20 cellular contexts compared by ENCODE assay signal in the genomic region with DNA sequence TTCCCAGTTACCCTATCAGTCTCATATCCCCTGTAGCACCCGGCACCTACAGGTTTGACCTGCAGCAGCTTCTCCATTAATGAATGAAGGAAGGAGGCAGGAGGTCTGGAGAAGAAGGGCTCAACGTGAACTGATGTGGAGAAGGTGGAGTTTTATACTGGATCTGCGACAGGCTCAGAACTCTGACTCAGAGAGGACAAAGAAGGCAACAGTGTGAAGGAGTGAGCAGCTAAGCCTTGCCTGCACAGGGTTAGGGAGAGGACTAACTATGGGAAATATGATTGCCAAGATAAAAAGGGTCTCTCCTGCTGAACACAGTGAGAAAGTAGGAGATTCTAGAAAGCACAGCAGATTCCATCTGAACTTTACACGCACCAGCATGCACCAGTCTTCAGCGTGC. TPM values are rescaled to one million over a fixed set of nuclear protein-coding genes. Genes with fewer than 3 reads are reported as not detected.
A peak's percentile ranks its signal among the peaks of the same experiment; 100 is the strongest.
DNase-seq lines count a peak whose midpoint lies in the region; ATAC-seq, FAIRE-seq and TF ChIP-seq lines count a peak whose summit lies in the region.
"Had no signal": no experiment of that assay in that cellular context is flagged by ENCODE, and none has a peak within 500 bp of the region (broad histone marks: within the 10 kb centered on the region; RNA-seq: fewer than 3 reads in every experiment).

No MANE protein-coding gene starts in this region.

- H3K27ac ChIP-seq in A549 (peak overlapping the region in 1 of 2 experiments; percentile 34; a peak in 4 of 6 replicates), HEK293 (ENCODE audit: extremely low read depth, low read depth, low read length) (no peak overlapping the region), VCaP (peak overlapping the region; percentile 94)
- H3K27ac ChIP-seq: C4-2B, HL-60 had no signal

- no peak for TF ChIP-seq CTCF in A549 (IDR thresholded peaks at IDR 0.05)
- TF ChIP-seq CTCF in HEK293 (tag by site-specific recombination; IDR thresholded peaks at IDR 0.05), result no peak
- TF ChIP-seq CTCF in VCaP (conservative IDR thresholded peaks at IDR 0.05), result no peak
- no peak for TF ChIP-seq CTCF in nephron progenitor cell (IDR thresholded peaks at IDR 0.05)
- TF ChIP-seq CTCF in BE2C (IDR thresholded peaks at IDR 0.05; ENCODE audit: low read depth, low read length), result no peak
- no peak for TF ChIP-seq CTCF in GM13976 (IDR thresholded peaks at IDR 0.05; ENCODE audit: borderline replicate concordance, control extremely low read depth, extremely low read depth, insufficient read depth, missing control alignments)

- H3K4me3 Mint-ChIP-seq in nephron progenitor cell, result no peak overlapping the region
- H3K4me3 Mint-ChIP-seq: CD4-positive, alpha-beta T cell; HFFc6 had no signal

- peaks cover 5% of the 10 kb centered on the region for H3K27me3 Mint-ChIP-seq in nephron progenitor cell (ENCODE audit: low read depth, poor library complexity)

- peaks cover 13% of the 10 kb centered on the region for H3K9me3 Mint-ChIP-seq in nephron progenitor cell
- H3K9me3 Mint-ChIP-seq: CD4-positive, alpha-beta T cell; HFFc6 had no signal

- no peaks in the 10 kb centered on the region for H3K9me3 ChIP-seq in A549
- no peaks in the 10 kb centered on the region for H3K9me3 ChIP-seq in HEK293 (ENCODE audit: control insufficient read depth, insufficient read depth, low read depth, low read length)
- H3K9me3 ChIP-seq in BE2C, result no peaks in the 10 kb centered on the region
- H3K9me3 ChIP-seq: Caco-2 had no signal

- H3K4me2 ChIP-seq in A549, result no peak overlapping the region

- DNase-seq in A549 (ENCODE audit: low read depth in 1 of 2, low spot score in 1 of 2) (no peak), nephron progenitor cell (no peak), BE2C (no peak), NCI-H748 treated with DMSO at 0.1 percent for 48 hours (lab: John Stamatoyannopoulos, UW) (no peak), H7 (no peak), GM13976 (ENCODE audit: low spot score) (no peak)
- DNase-seq: 8988T; Caco-2; CD4-positive, alpha-beta T cell; DMS79 treated with DMSO at 0.1 percent for 48 hours; GF-D8; HCEC 1CT; HFFc6 had no signal

- no peaks in the 10 kb centered on the region for H3K36me3 ChIP-seq in HEK293 (ENCODE audit: control insufficient read depth in 2 of 2, insufficient read depth in 1 of 2, low read length in 2 of 2)
- no peaks in the 10 kb centered on the region for H3K36me3 ChIP-seq in BE2C
- no peaks in the 10 kb centered on the region for H3K36me3 ChIP-seq in H7 (replicated peaks; ENCODE audit: control insufficient read depth, insufficient read depth, low read length)

- peak; percentile 46 to 50; a peak in 5 of 6 replicates for ATAC-seq in A549
- ATAC-seq: K562 had no signal

- H3K4me3 ChIP-seq in A549 (no peak overlapping the region), HEK293 (ENCODE audit: low read depth, low read length) (no peak overlapping the region), BE2C (ENCODE audit: low read depth, low read length) (no peak overlapping the region), H7 (ENCODE audit: insufficient read depth, low read depth, low read length) (no peak overlapping the region)
- H3K4me3 ChIP-seq: K562 had no signal

- H3K27me3 ChIP-seq in BE2C (no peaks in the 10 kb centered on the region), H7 (ENCODE audit: control insufficient read depth, insufficient read depth, low read length) (no peaks in the 10 kb centered on the region)

- H3K4me1 Mint-ChIP-seq in nephron progenitor cell, result peaks cover 27% of the 10 kb centered on the region

- no peak for TF ChIP-seq EP300 in A549 (IDR thresholded peaks at IDR 0.05)

- 76% methylated on average over 5 of the region's 5 CpGs for WGBS in A549 (ENCODE audit: missing lambda C conversion rate)

- TF ChIP-seq RAD21 in A549 (conservative IDR thresholded peaks at IDR 0.05 in 1 of 2, IDR thresholded peaks at IDR 0.05 in 1 of 2), result no peak

- peaks cover 41% of the 10 kb centered on the region for H3K4me1 ChIP-seq in A549
- peaks cover 19% of the 10 kb centered on the region for H3K4me1 ChIP-seq in HEK293 (ENCODE audit: control insufficient read depth, insufficient read depth, low read length)
- H3K4me1 ChIP-seq in BE2C, result peaks cover 55% of the 10 kb centered on the region
- H3K4me1 ChIP-seq: Caco-2 had no signal

- FAIRE-seq in A549 (lab: Jason Lieb, UNC), result no peak
- FAIRE-seq: H1, K562 had no signal

- CTCF ChIA-PET in A549 (lab: Yijun Ruan, JAX) (interaction anchor here (0.8 kb wide), 1 partner anchor 19 kb away, joined by 4 read pairs; no protein-coding TSS in a partner anchor), HEK293 (lab: Yijun Ruan, JAX) (interaction anchor here (0.6 kb wide), 1 partner anchor 31 kb away, joined by 4 read pairs; no protein-coding TSS in a partner anchor)

- no peak for TF ChIP-seq POLR2A in A549 (IDR thresholded peaks at IDR 0.05; ENCODE audit: low read length)

- H3K27ac Mint-ChIP-seq in nephron progenitor cell, result peak overlapping the region; percentile 40
- H3K27ac Mint-ChIP-seq: CD4-positive, alpha-beta T cell; HFFc6 had no signal

- in situ Hi-C loops in GM13976 (cut with MboI; ENCODE audit: low sequenced_read_pairs, unreplicated experiment), result no loop called here

- POLR2A ChIA-PET in A549 (lab: Yijun Ruan, JAX), result no interaction called here
- POLR2A ChIA-PET in HEK293 (lab: Yijun Ruan, JAX), result no interaction called here

- peaks cover 4% of the 10 kb centered on the region for H3K36me3 Mint-ChIP-seq in nephron progenitor cell (ENCODE audit: low read depth)

TF ChIP-seq in A549, 52 proteins besides CTCF, POLR2A, EP300 and RAD21 (continues in another document):
- TF ChIP-seq NR3C1 (IDR thresholded peaks at IDR 0.05) (no peak), MAFK (IDR thresholded peaks at IDR 0.05; ENCODE audit: partially characterized antibody) (no peak), CBX8 (IDR thresholded peaks at IDR 0.05) (no peak), HOXA7 (CRISPR knock-in tag; IDR thresholded peaks at IDR 0.05) (no peak), RFX5 (IDR thresholded peaks at IDR 0.05) (no peak), KDM5A (IDR thresholded peaks at IDR 0.05) (no peak)
- TF ChIP-seq, protein P1, sequence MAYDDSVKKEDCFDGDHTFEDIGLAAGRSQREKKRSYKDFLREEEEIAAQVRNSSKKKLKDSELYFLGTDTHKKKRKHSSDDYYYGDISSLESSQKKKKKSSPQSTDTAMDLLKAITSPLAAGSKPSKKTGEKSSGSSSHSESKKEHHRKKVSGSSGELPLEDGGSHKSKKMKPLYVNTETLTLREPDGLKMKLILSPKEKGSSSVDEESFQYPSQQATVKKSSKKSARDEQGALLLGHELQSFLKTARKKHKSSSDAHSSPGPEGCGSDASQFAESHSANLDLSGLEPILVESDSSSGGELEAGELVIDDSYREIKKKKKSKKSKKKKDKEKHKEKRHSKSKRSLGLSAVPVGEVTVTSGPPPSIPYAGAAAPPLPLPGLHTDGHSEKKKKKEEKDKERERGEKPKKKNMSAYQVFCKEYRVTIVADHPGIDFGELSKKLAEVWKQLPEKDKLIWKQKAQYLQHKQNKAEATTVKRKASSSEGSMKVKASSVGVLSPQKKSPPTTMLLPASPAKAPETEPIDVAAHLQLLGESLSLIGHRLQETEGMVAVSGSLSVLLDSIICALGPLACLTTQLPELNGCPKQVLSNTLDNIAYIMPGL (CRISPR knock-in tag; IDR thresholded peaks at IDR 0.05; ENCODE audit: borderline replicate concordance), result no peak
- TF ChIP-seq, protein P2, sequence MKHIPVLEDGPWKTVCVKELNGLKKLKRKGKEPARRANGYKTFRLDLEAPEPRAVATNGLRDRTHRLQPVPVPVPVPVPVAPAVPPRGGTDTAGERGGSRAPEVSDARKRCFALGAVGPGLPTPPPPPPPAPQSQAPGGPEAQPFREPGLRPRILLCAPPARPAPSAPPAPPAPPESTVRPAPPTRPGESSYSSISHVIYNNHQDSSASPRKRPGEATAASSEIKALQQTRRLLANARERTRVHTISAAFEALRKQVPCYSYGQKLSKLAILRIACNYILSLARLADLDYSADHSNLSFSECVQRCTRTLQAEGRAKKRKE (CRISPR knock-in tag; IDR thresholded peaks at IDR 0.05; ENCODE audit: low read depth), result no peak

TF ChIP-seq in HEK293, 187 proteins besides CTCF, POLR2A, EP300 and RAD21:
- TF ChIP-seq ZNF391 (tag by site-specific recombination; IDR thresholded peaks at IDR 0.05; ENCODE audit: borderline replicate concordance, low read depth), result no peak
- TF ChIP-seq SCRT2 (tag by site-specific recombination; IDR thresholded peaks at IDR 0.05), result 0 out of 2 replicates have a peak, but pooled peaks have one; percentile 11

RNA-seq across cellular contexts. Expression of a gene that starts 23.6 kb away (rescaled TPM):
- polyA plus RNA-seq in A549 (2011; rRNA removed) (8.1 and 8.8 TPM in 2 replicates), A549 (2017; fragmentation: RNase III; extraction: RNeasy Plus Mini Kit Qiagen cat#74134 plus additional on column Dnase treatment) (4.7 to 5.3 TPM (median 5.1 TPM) in 3 replicates)
- 2.0 and 2.2 TPM in 2 replicates for polyA plus RNA-seq in A549 (2012; cell fraction: cytosol; rRNA removed)
- 3.1 and 3.2 TPM in 2 replicates for polyA plus RNA-seq in A549 (2012; cell fraction: nucleus; rRNA removed)
- polyA minus RNA-seq in A549 (2011; rRNA and poly(A)+ RNA removed), result 7.8 and 8.6 TPM in 2 replicates
- 8.9 TPM for polyA plus RNA-seq in BE2C (2012; ENCODE audit: insufficient read depth, insufficient read length, low read depth)
- total RNA-seq in H7 (2014; rRNA removed; shearing (Covaris generic)), result 1.2 TPM in 2 replicates
- total RNA-seq: CD4-positive, alpha-beta T cell had no signal
- polyA plus RNA-seq: BJ had no signal
